1 cellular context compared by ENCODE assay signal in genomic region chr1:205261946-205262668, GRCh38.
TF ChIP-seq lines count a peak whose summit lies in the region.

No MANE protein-coding gene starts in this region.

TF ChIP-seq in GM23338, 12 proteins besides CTCF, POLR2A, EP300 and RAD21:
- TF ChIP-seq, protein P1, sequence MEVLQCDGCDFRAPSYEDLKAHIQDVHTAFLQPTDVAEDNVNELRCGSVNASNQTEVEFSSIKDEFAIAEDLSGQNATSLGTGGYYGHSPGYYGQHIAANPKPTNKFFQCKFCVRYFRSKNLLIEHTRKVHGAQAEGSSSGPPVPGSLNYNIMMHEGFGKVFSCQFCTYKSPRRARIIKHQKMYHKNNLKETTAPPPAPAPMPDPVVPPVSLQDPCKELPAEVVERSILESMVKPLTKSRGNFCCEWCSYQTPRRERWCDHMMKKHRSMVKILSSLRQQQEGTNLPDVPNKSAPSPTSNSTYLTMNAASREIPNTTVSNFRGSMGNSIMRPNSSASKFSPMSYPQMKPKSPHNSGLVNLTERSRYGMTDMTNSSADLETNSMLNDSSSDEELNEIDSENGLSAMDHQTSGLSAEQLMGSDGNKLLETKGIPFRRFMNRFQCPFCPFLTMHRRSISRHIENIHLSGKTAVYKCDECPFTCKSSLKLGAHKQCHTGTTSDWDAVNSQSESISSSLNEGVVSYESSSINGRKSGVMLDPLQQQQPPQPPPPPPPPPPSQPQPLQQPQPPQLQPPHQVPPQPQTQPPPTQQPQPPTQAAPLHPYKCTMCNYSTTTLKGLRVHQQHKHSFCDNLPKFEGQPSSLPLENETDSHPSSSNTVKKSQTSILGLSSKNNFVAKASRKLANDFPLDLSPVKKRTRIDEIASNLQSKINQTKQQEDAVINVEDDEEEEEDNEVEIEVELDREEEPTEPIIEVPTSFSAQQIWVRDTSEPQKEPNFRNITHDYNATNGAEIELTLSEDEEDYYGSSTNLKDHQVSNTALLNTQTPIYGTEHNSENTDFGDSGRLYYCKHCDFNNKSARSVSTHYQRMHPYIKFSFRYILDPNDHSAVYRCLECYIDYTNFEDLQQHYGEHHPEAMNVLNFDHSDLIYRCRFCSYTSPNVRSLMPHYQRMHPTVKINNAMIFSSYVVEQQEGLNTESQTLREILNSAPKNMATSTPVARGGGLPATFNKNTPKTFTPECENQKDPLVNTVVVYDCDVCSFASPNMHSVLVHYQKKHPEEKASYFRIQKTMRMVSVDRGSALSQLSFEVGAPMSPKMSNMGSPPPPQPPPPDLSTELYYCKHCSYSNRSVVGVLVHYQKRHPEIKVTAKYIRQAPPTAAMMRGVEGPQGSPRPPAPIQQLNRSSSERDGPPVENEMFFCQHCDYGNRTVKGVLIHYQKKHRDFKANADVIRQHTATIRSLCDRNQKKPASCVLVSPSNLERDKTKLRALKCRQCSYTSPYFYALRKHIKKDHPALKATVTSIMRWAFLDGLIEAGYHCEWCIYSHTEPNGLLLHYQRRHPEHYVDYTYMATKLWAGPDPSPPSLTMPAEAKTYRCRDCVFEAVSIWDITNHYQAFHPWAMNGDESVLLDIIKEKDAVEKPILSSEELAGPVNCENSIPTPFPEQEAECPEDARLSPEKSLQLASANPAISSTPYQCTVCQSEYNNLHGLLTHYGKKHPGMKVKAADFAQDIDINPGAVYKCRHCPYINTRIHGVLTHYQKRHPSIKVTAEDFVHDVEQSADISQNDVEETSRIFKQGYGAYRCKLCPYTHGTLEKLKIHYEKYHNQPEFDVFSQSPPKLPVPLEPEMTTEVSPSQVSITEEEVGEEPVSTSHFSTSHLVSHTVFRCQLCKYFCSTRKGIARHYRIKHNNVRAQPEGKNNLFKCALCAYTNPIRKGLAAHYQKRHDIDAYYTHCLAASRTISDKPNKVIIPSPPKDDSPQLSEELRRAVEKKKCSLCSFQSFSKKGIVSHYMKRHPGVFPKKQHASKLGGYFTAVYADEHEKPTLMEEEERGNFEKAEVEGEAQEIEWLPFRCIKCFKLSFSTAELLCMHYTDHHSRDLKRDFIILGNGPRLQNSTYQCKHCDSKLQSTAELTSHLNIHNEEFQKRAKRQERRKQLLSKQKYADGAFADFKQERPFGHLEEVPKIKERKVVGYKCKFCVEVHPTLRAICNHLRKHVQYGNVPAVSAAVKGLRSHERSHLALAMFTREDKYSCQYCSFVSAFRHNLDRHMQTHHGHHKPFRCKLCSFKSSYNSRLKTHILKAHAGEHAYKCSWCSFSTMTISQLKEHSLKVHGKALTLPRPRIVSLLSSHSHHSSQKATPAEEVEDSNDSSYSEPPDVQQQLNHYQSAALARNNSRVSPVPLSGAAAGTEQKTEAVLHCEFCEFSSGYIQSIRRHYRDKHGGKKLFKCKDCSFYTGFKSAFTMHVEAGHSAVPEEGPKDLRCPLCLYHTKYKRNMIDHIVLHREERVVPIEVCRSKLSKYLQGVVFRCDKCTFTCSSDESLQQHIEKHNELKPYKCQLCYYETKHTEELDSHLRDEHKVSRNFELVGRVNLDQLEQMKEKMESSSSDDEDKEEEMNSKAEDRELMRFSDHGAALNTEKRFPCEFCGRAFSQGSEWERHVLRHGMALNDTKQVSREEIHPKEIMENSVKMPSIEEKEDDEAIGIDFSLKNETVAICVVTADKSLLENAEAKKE (CRISPR knock-in tag; IDR thresholded peaks at IDR 0.05): no peak
- TF ChIP-seq ZNF331 (CRISPR knock-in tag; IDR thresholded peaks at IDR 0.05; ENCODE audit: low read depth): no peak
- no peak for TF ChIP-seq ETS1 (IDR thresholded peaks at IDR 0.05)
- no peak for TF ChIP-seq EZH2phosphoT487 (IDR thresholded peaks at IDR 0.05; ENCODE audit: unreplicated experiment)
- no peak for TF ChIP-seq ZNF114 (CRISPR knock-in tag; IDR thresholded peaks at IDR 0.05)
